26 cellular contexts compared by ENCODE assay signal in genomic region chr3:58285334-58285733, GRCh38.
"Had no signal": no experiment of that assay in that cellular context is flagged by ENCODE, and none has a peak within 500 bp of the region (broad histone marks: within the 10 kb centered on the region; RNA-seq: fewer than 3 reads in every experiment).

No MANE protein-coding gene starts in this region.

- H3K9me3 Mint-ChIP-seq: activated B cell treated with CpG ODN at 0.5 μM for 24 hours; activated CD8-positive, alpha-beta T cell treated with anti-CD3 and anti-CD28 coated beads for 36 hours; activated T-helper 2 cell treated with anti-CD3 and anti-CD28 coated beads, Interferon-gamma antibody, Interleukin-2, Interleukin-4, amounts not matched to agents 10 μg/mL and 5 μg/mL and 100 μg/mL, durations not matched to agents 14 hours and 24 hours and 36 hours; stimulated activated effector memory CD8-positive, alpha-beta T cell treated with anti-CD3 and anti-CD28 coated beads, Interleukin-12 subunit alpha, Interleukin-12 subunit beta, amount 100 ng/mL, for 72 hours; stimulated activated naive CD8-positive, alpha-beta T cell treated with anti-CD3 and anti-CD28 coated beads, Interleukin-15, amount 100 ng/mL, for 72 hours; T-helper 2 cell treated with Interferon-gamma antibody and Interleukin-4, amounts not matched to agents 5 μg/mL and 100 μg/mL, for 36 hours had no signal

- H3K27ac Mint-ChIP-seq: activated B cell treated with CpG ODN at 0.5 μM for 24 hours; activated CD8-positive, alpha-beta memory T cell treated with anti-CD3 and anti-CD28 coated beads, Interleukin-2, amount 10 ng/mL, durations not matched to agents 7 days and 5 days; activated CD8-positive, alpha-beta T cell treated with anti-CD3 and anti-CD28 coated beads for 36 hours; activated naive CD8-positive, alpha-beta T cell; activated T-helper 2 cell treated with anti-CD3 and anti-CD28 coated beads, Interferon-gamma antibody, Interleukin-2, Interleukin-4, amounts not matched to agents 10 μg/mL and 5 μg/mL and 100 μg/mL, durations not matched to agents 14 hours and 24 hours and 36 hours; endodermal cell; nephron; progenitor cell of endocrine pancreas; stimulated activated effector memory CD8-positive, alpha-beta T cell treated with anti-CD3 and anti-CD28 coated beads, Interleukin-12 subunit alpha, Interleukin-12 subunit beta, amount 100 ng/mL, for 72 hours; stimulated activated naive CD8-positive, alpha-beta T cell treated with anti-CD3 and anti-CD28 coated beads, Interleukin-15, amount 100 ng/mL, for 72 hours; T-helper 2 cell treated with Interferon-gamma antibody and Interleukin-4, amounts not matched to agents 5 μg/mL and 100 μg/mL, for 36 hours had no signal

- H3K4me3 ChIP-seq: body of pancreas, cardiac muscle cell, lung, sigmoid colon, tibial nerve had no signal

- H3K4me1 Mint-ChIP-seq: activated B cell treated with CpG ODN at 0.5 μM for 24 hours; activated CD8-positive, alpha-beta memory T cell treated with anti-CD3 and anti-CD28 coated beads, Interleukin-2, amount 10 ng/mL, durations not matched to agents 7 days and 5 days; endodermal cell; stimulated activated effector memory CD8-positive, alpha-beta T cell treated with anti-CD3 and anti-CD28 coated beads, Interleukin-12 subunit alpha, Interleukin-12 subunit beta, amount 100 ng/mL, for 72 hours; stimulated activated naive CD8-positive, alpha-beta T cell treated with anti-CD3 and anti-CD28 coated beads, Interleukin-15, amount 100 ng/mL, for 72 hours had no signal

- H3K4me3 Mint-ChIP-seq: activated B cell treated with CpG ODN at 0.5 μM for 24 hours; activated CD8-positive, alpha-beta memory T cell treated with anti-CD3 and anti-CD28 coated beads, Interleukin-2, amount 10 ng/mL, durations not matched to agents 7 days and 5 days; activated CD8-positive, alpha-beta T cell treated with anti-CD3 and anti-CD28 coated beads for 36 hours; activated naive CD8-positive, alpha-beta T cell; endodermal cell; nephron; stimulated activated effector memory CD8-positive, alpha-beta T cell treated with anti-CD3 and anti-CD28 coated beads, Interleukin-12 subunit alpha, Interleukin-12 subunit beta, amount 100 ng/mL, for 72 hours; stimulated activated naive CD8-positive, alpha-beta T cell treated with anti-CD3 and anti-CD28 coated beads, Interleukin-15, amount 100 ng/mL, for 72 hours; T-helper 2 cell treated with Interferon-gamma antibody and Interleukin-4, amounts not matched to agents 5 μg/mL and 100 μg/mL, for 36 hours had no signal

- FAIRE-seq: keratinocyte, small intestine had no signal

- H3K27ac ChIP-seq: body of pancreas, cardiac muscle cell, neutrophil, sigmoid colon, tibial nerve had no signal

- H3K36me3 ChIP-seq: neutrophil had no signal

- H3K27me3 ChIP-seq: body of pancreas, cardiac muscle cell, neutrophil, sigmoid colon, tibial nerve had no signal

- ATAC-seq: activated CD8-positive, alpha-beta memory T cell treated with anti-CD3 and anti-CD28 coated beads, Interleukin-2, amount 10 ng/mL, durations not matched to agents 7 days and 5 days; activated CD8-positive, alpha-beta T cell treated with anti-CD3 and anti-CD28 coated beads for 36 hours; body of pancreas; esophagus mucosa; stimulated activated effector memory CD8-positive, alpha-beta T cell treated with anti-CD3 and anti-CD28 coated beads, Interleukin-12 subunit alpha, Interleukin-12 subunit beta, amount 100 ng/mL, for 72 hours; stimulated activated naive CD8-positive, alpha-beta T cell treated with anti-CD3 and anti-CD28 coated beads, Interleukin-15, amount 100 ng/mL, for 72 hours had no signal

- H3K9me3 ChIP-seq: body of pancreas, neutrophil, sigmoid colon, tibial nerve had no signal

- H3K27me3 Mint-ChIP-seq: activated B cell treated with CpG ODN at 0.5 μM for 24 hours; activated CD8-positive, alpha-beta memory T cell treated with anti-CD3 and anti-CD28 coated beads, Interleukin-2, amount 10 ng/mL, durations not matched to agents 7 days and 5 days; activated CD8-positive, alpha-beta T cell treated with anti-CD3 and anti-CD28 coated beads for 36 hours; activated naive CD8-positive, alpha-beta T cell; progenitor cell of endocrine pancreas; stimulated activated naive CD8-positive, alpha-beta T cell treated with anti-CD3 and anti-CD28 coated beads, Interleukin-15, amount 100 ng/mL, for 72 hours had no signal

- H3K4me1 ChIP-seq: body of pancreas, sigmoid colon had no signal

- DNase-seq: activated B cell treated with CpG ODN at 0.5 μM for 24 hours; activated CD4-positive, alpha-beta T cell treated with anti-CD3 and anti-CD28 coated beads, Interleukin-2, amount 50 U/mL, for 1 hour; activated CD8-positive, alpha-beta memory T cell treated with anti-CD3 and anti-CD28 coated beads, Interleukin-2, amount 10 ng/mL, durations not matched to agents 7 days and 5 days; activated CD8-positive, alpha-beta T cell treated with anti-CD3 and anti-CD28 coated beads for 36 hours; activated T-cell treated with anti-CD3 and anti-CD28 coated beads, Interleukin-2, amount 50 U/mL, for 48 hours; anterior cingulate cortex; body of pancreas; endodermal cell; foreskin fibroblast; sigmoid colon; small intestine; stimulated activated CD4-positive, alpha-beta T cell treated with anti-CD3 and anti-CD28 coated beads, Interleukin-4, amount 100 ng/mL, for 24 hours; stimulated activated naive CD8-positive, alpha-beta T cell treated with anti-CD3 and anti-CD28 coated beads, Interleukin-15, amount 100 ng/mL, for 72 hours; T-helper 1 cell had no signal
